In genomic region chr5:37900692-37901091, GRCh38 we compare ENCODE assay signal across 10 cellular contexts.
A peak's percentile ranks its signal among the peaks of the same experiment; 100 is the strongest.
DNase-seq lines count a peak whose midpoint lies in the region; TF ChIP-seq lines count a peak whose summit lies in the region.
"Had no signal": no experiment of that assay in that cellular context is flagged by ENCODE, and none has a peak within 500 bp of the region (broad histone marks: within the 10 kb centered on the region; RNA-seq: fewer than 3 reads in every experiment).

No MANE protein-coding gene starts in this region.

- H3K9me3 Mint-ChIP-seq in activated CD4-positive, alpha-beta memory T cell treated with anti-CD3 and anti-CD28 coated beads, Interleukin-2, amount 10 ng/mL, durations not matched to agents 7 days and 5 days: no peaks in the 10 kb centered on the region

- no peaks in the 10 kb centered on the region for H3K4me1 Mint-ChIP-seq in activated CD4-positive, alpha-beta memory T cell treated with anti-CD3 and anti-CD28 coated beads, Interleukin-2, amount 10 ng/mL, durations not matched to agents 7 days and 5 days

- H3K36me3 Mint-ChIP-seq in activated CD4-positive, alpha-beta memory T cell treated with anti-CD3 and anti-CD28 coated beads, Interleukin-2, amount 10 ng/mL, durations not matched to agents 7 days and 5 days (ENCODE audit: low read depth): no peaks in the 10 kb centered on the region

- CTCF ChIA-PET in activated CD4-positive, alpha-beta memory T cell treated with anti-CD3 and anti-CD28 coated beads, Interleukin-2, amount 10 ng/mL, durations not matched to agents 7 days and 5 days (lab: Charles Lee): no interaction called here

- POLR2A ChIA-PET in activated CD4-positive, alpha-beta memory T cell treated with anti-CD3 and anti-CD28 coated beads, Interleukin-2, amount 10 ng/mL, durations not matched to agents 7 days and 5 days (lab: Charles Lee): no interaction called here

- H3K27ac Mint-ChIP-seq in activated CD4-positive, alpha-beta memory T cell treated with anti-CD3 and anti-CD28 coated beads, Interleukin-2, amount 10 ng/mL, durations not matched to agents 7 days and 5 days: no peak overlapping the region

- TF ChIP-seq CTCF in AG09319 (IDR thresholded peaks at IDR 0.05; ENCODE audit: low read depth, low read length): peak; percentile 18
- peak; percentile 16 for TF ChIP-seq CTCF in HFF-Myc (IDR thresholded peaks at IDR 0.05; ENCODE audit: low read depth, low read length, missing control alignments)
- no peak for TF ChIP-seq CTCF in GM10266 (IDR thresholded peaks at IDR 0.05; ENCODE audit: control insufficient read depth, insufficient read depth, low read depth, missing control alignments)

- H3K4me3 ChIP-seq in HFF-Myc (replicated peaks; ENCODE audit: low read depth, low read length): no peak overlapping the region

- DNase-seq in AG09319 (ENCODE audit: extremely low read depth, low read depth) (no peak), HFF-Myc (ENCODE audit: extremely low read depth, low read depth) (no peak), amniotic epithelial cell (ENCODE audit: low read depth) (peak; percentile 30), islet precursor cell (peak; percentile 62), NCI-H146 treated with DMSO at 0.1 percent for 48 hours (lab: John Stamatoyannopoulos, UW; ENCODE audit: unreplicated experiment) (no peak), GM10266 (ENCODE audit: extremely low spot score) (no peak)
- DNase-seq in activated CD4-positive, alpha-beta memory T cell treated with anti-CD3 and anti-CD28 coated beads, Interleukin-2, amount 10 ng/mL, durations not matched to agents 7 days and 5 days: no peak
- DNase-seq in activated CD4-positive, alpha-beta T cell treated with anti-CD3 and anti-CD28 coated beads, Interleukin-2, amount 50 U/mL, for 4 hours: no peak
- DNase-seq: hippocampal formation; stimulated activated CD4-positive, alpha-beta T cell treated with anti-CD3 and anti-CD28 coated beads, Interleukin-2, amount 100 ng/mL, for 48 hours had no signal

- no peaks in the 10 kb centered on the region for H3K27me3 Mint-ChIP-seq in activated CD4-positive, alpha-beta memory T cell treated with anti-CD3 and anti-CD28 coated beads, Interleukin-2, amount 10 ng/mL, durations not matched to agents 7 days and 5 days

- no peak overlapping the region for H3K4me3 Mint-ChIP-seq in activated CD4-positive, alpha-beta memory T cell treated with anti-CD3 and anti-CD28 coated beads, Interleukin-2, amount 10 ng/mL, durations not matched to agents 7 days and 5 days

Comparison
In these comparisons a context has a peak if more than half of its experiments do, and no peak if none do; other contexts are left out.
1. DNase-seq: peak in amniotic epithelial cell (single experiment) and islet precursor cell (single experiment); none in AG09319 (single experiment), HFF-Myc (single experiment), NCI-H146 treated with DMSO at 0.1 percent for 48 hours (single experiment), activated CD4-positive, alpha-beta memory T cell treated with anti-CD3 and anti-CD28 coated beads, Interleukin-2, amount 10 ng/mL, durations not matched to agents 7 days and 5 days (single experiment), GM10266 (single experiment) and activated CD4-positive, alpha-beta T cell treated with anti-CD3 and anti-CD28 coated beads, Interleukin-2, amount 50 U/mL, for 4 hours (0 of 2).